Comparison of ENCODE assay signal across 15 cellular contexts in genomic region chrX:74349387-74349786, GRCh38. TPM values are rescaled to one million over a fixed set of nuclear protein-coding genes. Genes with fewer than 3 reads are reported as not detected.
DNase-seq lines count a peak whose midpoint lies in the region; ATAC-seq and TF ChIP-seq lines count a peak whose summit lies in the region.
"Had no signal": no experiment of that assay in that cellular context is flagged by ENCODE, and none has a peak within 500 bp of the region (broad histone marks: within the 10 kb centered on the region; RNA-seq: fewer than 3 reads in every experiment).

No MANE protein-coding gene starts in this region.

- H3K4me1 ChIP-seq in GM23248 (ENCODE audit: insufficient read depth) (peaks cover 10% of the 10 kb centered on the region), RWPE2 (ENCODE audit: insufficient read depth, poor library complexity, severe bottlenecking) (no peaks in the 10 kb centered on the region), Karpas-422 (ENCODE audit: low read length) (no peaks in the 10 kb centered on the region)
- H3K4me1 ChIP-seq: gastroesophageal sphincter, suprapubic skin had no signal

- H3K9ac ChIP-seq in GM23248 (no peak overlapping the region), Karpas-422 (ENCODE audit: low read length) (no peak overlapping the region)

- H3K9me2 ChIP-seq in GM23248 (ENCODE audit: insufficient read depth) (no peaks in the 10 kb centered on the region), Karpas-422 (replicated peaks; ENCODE audit: insufficient read depth, low read length) (no peaks in the 10 kb centered on the region)

- H3K27ac ChIP-seq in GM23248 (no peak overlapping the region), RWPE2 (ENCODE audit: poor library complexity, severe bottlenecking) (no peak overlapping the region), coronary artery (no peak overlapping the region), Karpas-422 (ENCODE audit: low read length) (no peak overlapping the region)
- H3K27ac ChIP-seq: gastroesophageal sphincter, suprapubic skin had no signal

- in situ Hi-C loops in GM23248 (cut with MboI), result loop anchor here (25.0 kb wide), 2 partner anchors 337 to 487 kb away; partner anchors contain the start of gene XIST

- H3K36me3 ChIP-seq in GM23248 (ENCODE audit: low read depth), result no peaks in the 10 kb centered on the region
- H3K36me3 ChIP-seq in RWPE2 (ENCODE audit: low read depth), result no peaks in the 10 kb centered on the region
- H3K36me3 ChIP-seq in Karpas-422 (ENCODE audit: insufficient read depth, low read length), result no peaks in the 10 kb centered on the region
- H3K36me3 ChIP-seq: gastroesophageal sphincter, suprapubic skin had no signal

- H3K27me3 ChIP-seq in GM23248 (replicated peaks; ENCODE audit: insufficient read depth) (no peaks in the 10 kb centered on the region), RWPE2 (ENCODE audit: insufficient read depth, poor library complexity, severe bottlenecking) (no peaks in the 10 kb centered on the region), Karpas-422 (ENCODE audit: low read length) (no peaks in the 10 kb centered on the region)
- H3K27me3 ChIP-seq: gastroesophageal sphincter, suprapubic skin had no signal

- H3K79me2 ChIP-seq in GM23248 (ENCODE audit: insufficient read depth), result no peaks in the 10 kb centered on the region
- no peaks in the 10 kb centered on the region for H3K79me2 ChIP-seq in Karpas-422 (ENCODE audit: low read length)

- TF ChIP-seq CTCF in RWPE2 (IDR thresholded peaks at IDR 0.05; ENCODE audit: poor library complexity, severe bottlenecking) (no peak), fibroblast of pulmonary artery (IDR thresholded peaks at IDR 0.05; ENCODE audit: low read length, missing control alignments) (no peak), coronary artery (IDR thresholded peaks at IDR 0.05) (no peak)

- H3F3A ChIP-seq in GM23248 (ENCODE audit: insufficient read depth), result no peaks in the 10 kb centered on the region; the same call in 1 of the 2 replicates

- H4K20me1 ChIP-seq in GM23248 (ENCODE audit: insufficient read depth) (no peaks in the 10 kb centered on the region), Karpas-422 (ENCODE audit: insufficient read depth, low read depth, low read length) (no peaks in the 10 kb centered on the region)

- peak; percentile 68 for DNase-seq in GM23248
- no peak for DNase-seq in RWPE2 (ENCODE audit: low spot score)
- peak; percentile 47 for DNase-seq in fibroblast of pulmonary artery (ENCODE audit: low read depth)
- DNase-seq in stromal cell of bone marrow (ENCODE audit: low read depth), result peak; percentile 25
- no peak for DNase-seq in coronary artery (ENCODE audit: low spot score)
- DNase-seq in Karpas-422, result no peak
- DNase-seq: activated CD8-positive, alpha-beta memory T cell treated with anti-CD3 and anti-CD28 coated beads for 24 hours; activated naive CD4-positive, alpha-beta T cell treated with Interleukin-2 at 50 U/mL for 16 hours; DMS 273 treated with DMSO at 0.1 percent for 48 hours; right cardiac atrium had no signal

- H3K4me3 ChIP-seq in GM23248 (no peak overlapping the region), RWPE2 (ENCODE audit: severe bottlenecking) (no peak overlapping the region), fibroblast of pulmonary artery (replicated peaks; ENCODE audit: low read depth, low read length) (no peak overlapping the region), coronary artery (no peak overlapping the region), Karpas-422 (ENCODE audit: low read length) (no peak overlapping the region)
- H3K4me3 ChIP-seq: gastroesophageal sphincter, suprapubic skin had no signal

- H2AFZ ChIP-seq in GM23248 (no peak overlapping the region), Karpas-422 (ENCODE audit: low read length) (no peak overlapping the region)

- H3K4me2 ChIP-seq in GM23248 (ENCODE audit: unreplicated experiment) (no peak overlapping the region), Karpas-422 (ENCODE audit: low read depth, low read length, poor library complexity, severe bottlenecking) (no peak overlapping the region)

- H3K9me3 ChIP-seq in GM23248 (ENCODE audit: low read depth) (no peaks in the 10 kb centered on the region), RWPE2 (ENCODE audit: severe bottlenecking) (no peaks in the 10 kb centered on the region), Karpas-422 (ENCODE audit: low read length) (no peaks in the 10 kb centered on the region)
- H3K9me3 ChIP-seq: gastroesophageal sphincter, suprapubic skin had no signal

- 34 to 41% methylated on average over 3 of the region's 3 CpGs for WGBS in GM23248 (ENCODE audit: low coverage in 1 of 2, low lambda C conversion rate in 2 of 2, missing lambda C conversion rate in 2 of 2), 2 experiments

- ATAC-seq in RWPE2 (ENCODE audit: low read depth), result peak; percentile 88
- ATAC-seq in HG03354 (IDR thresholded peaks at IDR 0.05; ENCODE audit: poor library complexity, severe bottlenecking, unreplicated experiment), result no peak
- ATAC-seq: gastroesophageal sphincter; natural killer cell treated with Interleukin-12 subunit alpha and Interleukin-12 subunit beta and Interleukin-15 and Interleukin-18, amount 100 ng/mL, for 72 hours; right cardiac atrium had no signal

RNA-seq across cellular contexts. Expression of gene ZCCHC13, which starts 45.4 kb away (rescaled TPM):
- not detected in 2 replicates for total RNA-seq in GM23248 (2014; rRNA removed; shearing (Covaris generic))
- polyA plus RNA-seq in GM23248 (2016; fragmentation: Nextera tagmentation; extraction: Ambion mirVana), result not detected in 2 replicates
- total RNA-seq in Karpas-422 (2014; rRNA removed; shearing (Covaris generic); ENCODE audit: low replicate concordance), result not detected in 2 replicates
- total RNA-seq: gastroesophageal sphincter; natural killer cell treated with Interleukin-12 subunit alpha and Interleukin-12 subunit beta and Interleukin-15 and Interleukin-18, amount 100 ng/mL, for 72 hours; NCI-H460; right cardiac atrium; suprapubic skin had no signal
- polyA plus RNA-seq: right cardiac atrium had no signal

Comparison
In these comparisons a context has a peak if more than half of its experiments do, and no peak if none do; other contexts are left out.
1. DNase-seq: peak in GM23248 (single experiment), fibroblast of pulmonary artery (single experiment) and stromal cell of bone marrow (single experiment); none in RWPE2 (single experiment), coronary artery (single experiment) and Karpas-422 (single experiment).